ENCODE assay signal across 16 cellular contexts in the genomic region with DNA sequence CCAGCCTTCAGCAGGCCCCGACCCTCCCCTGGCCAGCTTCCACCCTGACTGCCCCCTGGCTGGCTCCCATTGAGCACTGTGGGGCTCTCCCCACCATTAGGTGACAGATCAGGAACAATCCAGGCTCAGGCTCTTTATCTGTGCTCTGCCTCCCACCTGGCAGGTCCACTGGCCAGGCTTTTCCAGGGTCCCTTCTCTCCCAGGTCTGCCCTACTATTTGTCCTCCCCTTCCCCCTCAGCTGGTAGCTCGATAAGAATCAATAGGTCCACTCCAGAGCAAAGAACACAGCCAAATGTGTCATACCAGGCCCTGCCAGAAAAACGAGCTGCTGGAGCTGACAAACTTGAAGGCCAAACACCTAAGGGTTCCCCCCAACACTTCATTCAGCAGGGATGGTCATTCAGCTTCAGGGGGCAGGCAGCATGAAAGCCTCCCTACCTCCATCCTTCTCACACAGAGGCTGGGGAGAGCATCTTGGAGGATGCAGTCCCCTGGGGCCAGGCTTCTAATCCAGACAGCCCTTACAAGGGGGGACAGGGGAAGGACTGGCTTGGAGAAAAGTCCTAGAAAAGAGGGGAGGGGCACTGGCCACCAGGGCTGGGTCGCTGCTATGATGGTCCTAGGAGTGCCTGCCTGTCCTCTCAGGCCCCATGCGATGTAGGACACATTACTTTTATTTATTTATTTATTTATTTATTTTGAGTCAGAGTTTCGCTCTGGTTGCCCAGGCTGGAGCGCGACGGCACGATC. TPM values are rescaled to one million over a fixed set of nuclear protein-coding genes. Genes with fewer than 3 reads are reported as not detected.
A peak's percentile ranks its signal among the peaks of the same experiment; 100 is the strongest.
DNase-seq lines count a peak whose midpoint lies in the region; ATAC-seq, FAIRE-seq and TF ChIP-seq lines count a peak whose summit lies in the region.
"Had no signal": no experiment of that assay in that cellular context is flagged by ENCODE, and none has a peak within 500 bp of the region (broad histone marks: within the 10 kb centered on the region; RNA-seq: fewer than 3 reads in every experiment).

No MANE protein-coding gene starts in this region.

- peaks cover 24% of the 10 kb centered on the region for H3K27me3 Mint-ChIP-seq in neural crest cell (ENCODE audit: low read depth)
- peaks cover 11% of the 10 kb centered on the region for H3K27me3 Mint-ChIP-seq in activated T-cell treated with anti-CD3 and anti-CD28 coated beads, Interleukin-2, amount 50 U/mL, for 72 hours (ENCODE audit: low read depth)
- H3K27me3 Mint-ChIP-seq in activated naive CD4-positive, alpha-beta T cell treated with anti-CD3 and anti-CD28 coated beads for 36 hours (ENCODE audit: low read depth): no peaks in the 10 kb centered on the region
- H3K27me3 Mint-ChIP-seq: activated naive CD8-positive, alpha-beta T cell treated with anti-CD3 and anti-CD28 coated beads for 36 hours had no signal

- H2BK5ac ChIP-seq in H1 (ENCODE audit: low read depth, low read length): peak overlapping the region; percentile 99; the same call in 1 of the 2 replicates

- peak overlapping the region; percentile 80 for H2BK20ac ChIP-seq in H1 (ENCODE audit: low read length)

- CTCF ChIA-PET in H1 (lab: Charles Lee; ENCODE audit: partially characterized antibody): interaction anchor here (0.8 to 16.1 kb wide), 12 partner anchors 9 to 68 kb away, joined by 3 to 314 read pairs (median 5); partner anchors contain the start of gene KRT8
- CTCF ChIA-PET in activated naive CD4-positive, alpha-beta T cell treated with anti-CD3 and anti-CD28 coated beads for 36 hours (lab: Charles Lee): interaction anchor here (0.9 to 1.5 kb wide), 4 partner anchors 24 to 67 kb away, joined by 3 to 8 read pairs (median 4); no protein-coding TSS in a partner anchor

- no peak overlapping the region; the same call in 1 of the 2 replicates for H4K8ac ChIP-seq in H1 (ENCODE audit: extremely low read depth, insufficient read depth, low read length)

- no peak for TF ChIP-seq POLR2A in H1 (IDR thresholded peaks at IDR 0.05; ENCODE audit: control extremely low read depth in 1 of 2, low read depth in 2 of 2, low read length in 2 of 2)

- peak overlapping the region; percentile 9 for H3K56ac ChIP-seq in H1 (replicated peaks; ENCODE audit: insufficient read length, low read depth, low read length)

- peak overlapping the region; percentile 96 for H3K18ac ChIP-seq in H1 (ENCODE audit: extremely low read depth, low read length)

- H3K36me3 ChIP-seq in NT2/D1 (ENCODE audit: insufficient read depth, insufficient read length, low read length) (peaks cover 26% of the 10 kb centered on the region), H1 (ENCODE audit: control insufficient read depth in 2 of 4, insufficient read depth in 4 of 4, low read length in 3 of 4) (peaks cover 15 to 19% (median 17%) of the 10 kb centered on the region in 4 experiments), psoas muscle (ENCODE audit: insufficient read depth in 1 of 2, low read depth in 1 of 2) (no peaks in the 10 kb centered on the region)
- H3K36me3 ChIP-seq: gastrocnemius medialis had no signal

- TF ChIP-seq RAD21 in H1 (IDR thresholded peaks at IDR 0.05 in 1 of 2, conservative IDR thresholded peaks at IDR 0.05 in 1 of 2; ENCODE audit: low read depth in 2 of 2, low read length in 2 of 2): no peak

- peak overlapping the region; percentile 85 for H2BK120ac ChIP-seq in H1 (replicated peaks; ENCODE audit: low read depth, low read length)

- no peaks in the 10 kb centered on the region for H3K27me3 ChIP-seq in NT2/D1 (ENCODE audit: insufficient read depth, insufficient read length)
- H3K27me3 ChIP-seq in H1 (replicated peaks in 1 of 4; ENCODE audit: control insufficient read depth in 3 of 4, extremely low read depth in 1 of 4, insufficient read depth in 3 of 4, low read length in 3 of 4): no peaks in the 10 kb centered on the region
- peaks cover 0 to 60% (median 7%) of the 10 kb centered on the region in 3 donors for H3K27me3 ChIP-seq in psoas muscle (ENCODE audit: insufficient read depth in 3 of 3, low read length in 2 of 3)

- H4K91ac ChIP-seq in H1 (replicated peaks; ENCODE audit: insufficient read length, low read length): peak overlapping the region; percentile 67

- intact Hi-C loops in psoas muscle (cut with DNase I): no loop called here
- intact Hi-C loops in activated naive CD4-positive, alpha-beta T cell treated with anti-CD3 and anti-CD28 coated beads for 36 hours (cut with micrococcal nuclease): no loop called here

- no peak overlapping the region for H2AFZ ChIP-seq in H1 (ENCODE audit: low read length)

- H3K36me3 Mint-ChIP-seq in neural crest cell (ENCODE audit: low read depth): no peaks in the 10 kb centered on the region
- no peaks in the 10 kb centered on the region for H3K36me3 Mint-ChIP-seq in activated T-cell treated with anti-CD3 and anti-CD28 coated beads, Interleukin-2, amount 50 U/mL, for 72 hours (ENCODE audit: insufficient read depth in 2 of 2)
- H3K36me3 Mint-ChIP-seq in activated naive CD4-positive, alpha-beta T cell treated with anti-CD3 and anti-CD28 coated beads for 36 hours (ENCODE audit: low read depth): no peaks in the 10 kb centered on the region
- H3K36me3 Mint-ChIP-seq: activated CD8-positive, alpha-beta memory T cell treated with anti-CD3 and anti-CD28 coated beads, Interleukin-2, amount 10 ng/mL, durations not matched to agents 7 days and 5 days; activated naive CD8-positive, alpha-beta T cell treated with anti-CD3 and anti-CD28 coated beads for 36 hours had no signal

- no peak overlapping the region for H3K14ac ChIP-seq in H1 (ENCODE audit: insufficient read length)

- H3K27ac ChIP-seq in H1 (ENCODE audit: low read depth, low read length): 0 out of 2 replicates have a peak overlapping the region, but pooled peaks have one; percentile 56
- H3K27ac ChIP-seq in psoas muscle: no peak overlapping the region
- H3K27ac ChIP-seq: dorsolateral prefrontal cortex, gastrocnemius medialis had no signal

- POLR2A ChIA-PET in H1 (lab: Charles Lee; ENCODE audit: partially characterized antibody): interaction anchor here (1.1 to 9.8 kb wide), 14 partner anchors 10 to 82 kb away, joined by 3 to 297 read pairs (median 16); partner anchors contain the start of genes EIF4B and KRT8

- H3K79me2 ChIP-seq in H1 (ENCODE audit: control insufficient read depth in 1 of 2, insufficient read depth in 2 of 2, low read length in 2 of 2): peaks cover 7 to 22% of the 10 kb centered on the region in 2 experiments

- ATAC-seq in psoas muscle (no peak), HG02970 (IDR thresholded peaks at IDR 0.05; ENCODE audit: low FRiP score, unreplicated experiment) (no peak)
- no peak for ATAC-seq in activated T-cell treated with anti-CD3 and anti-CD28 coated beads, Interleukin-2, amount 50 U/mL, for 72 hours (replicated peaks in 1 of 2)
- ATAC-seq: activated CD8-positive, alpha-beta memory T cell treated with anti-CD3 and anti-CD28 coated beads, Interleukin-2, amount 10 ng/mL, durations not matched to agents 7 days and 5 days; gastrocnemius medialis had no signal

- peak overlapping the region; percentile 99 for H2BK12ac ChIP-seq in H1 (ENCODE audit: low read depth, low read length)

- peak overlapping the region; percentile 57 for H4K5ac ChIP-seq in H1 (ENCODE audit: insufficient read length, low read depth, low read length)

- no peak overlapping the region for H3K23ac ChIP-seq in H1 (ENCODE audit: insufficient read length)

- WGBS in H1 (ENCODE audit: extremely low coverage in 1 of 2, insufficient coverage in 1 of 2, insufficient read length in 1 of 2, insufficient replicate concordance in 2 of 2, low coverage in 1 of 2, low lambda C conversion rate in 2 of 2, missing lambda C conversion rate in 1 of 2), 2 experiments: 70% methylated on average over 10 of the region's 10 CpGs; no CpG with 5 or more reads in 1 of the 2 experiments
- WGBS in psoas muscle, 3 donors: 79 to 80% (median 79%) methylated on average over 10 of the region's 10 CpGs

- H3K27ac Mint-ChIP-seq in neural crest cell (ENCODE audit: unreplicated experiment): no peak overlapping the region
- no peak overlapping the region for H3K27ac Mint-ChIP-seq in activated T-cell treated with anti-CD3 and anti-CD28 coated beads, Interleukin-2, amount 50 U/mL, for 72 hours
- H3K27ac Mint-ChIP-seq in activated naive CD4-positive, alpha-beta T cell treated with anti-CD3 and anti-CD28 coated beads for 36 hours: no peak overlapping the region
- H3K27ac Mint-ChIP-seq: activated CD8-positive, alpha-beta memory T cell treated with anti-CD3 and anti-CD28 coated beads, Interleukin-2, amount 10 ng/mL, durations not matched to agents 7 days and 5 days; activated naive CD8-positive, alpha-beta T cell treated with anti-CD3 and anti-CD28 coated beads for 36 hours had no signal

- H3K4me2 ChIP-seq in H1 (ENCODE audit: insufficient read depth in 1 of 2, low read depth in 2 of 2, low read length in 2 of 2): peak overlapping the region; percentile 37 to 90

- no peak for FAIRE-seq in H1 (lab: Jason Lieb, UNC)
- FAIRE-seq: TTC549 had no signal

- 0 out of 2 replicates have a peak overlapping the region, but pooled peaks have one; percentile 98 for H2BK15ac ChIP-seq in H1 (ENCODE audit: low read length)

- no peak for TF ChIP-seq EP300 in H1 (IDR thresholded peaks at IDR 0.05; ENCODE audit: borderline replicate concordance in 1 of 2, low read depth in 2 of 2, low read length in 2 of 2)

- no peaks in the 10 kb centered on the region for H3K9me3 Mint-ChIP-seq in neural crest cell
- H3K9me3 Mint-ChIP-seq in activated T-cell treated with anti-CD3 and anti-CD28 coated beads, Interleukin-2, amount 50 U/mL, for 72 hours: no peaks in the 10 kb centered on the region
- no peaks in the 10 kb centered on the region for H3K9me3 Mint-ChIP-seq in activated naive CD4-positive, alpha-beta T cell treated with anti-CD3 and anti-CD28 coated beads for 36 hours
- H3K9me3 Mint-ChIP-seq: activated naive CD8-positive, alpha-beta T cell treated with anti-CD3 and anti-CD28 coated beads for 36 hours had no signal

- H3K9me3 ChIP-seq in NT2/D1 (ENCODE audit: insufficient read depth, low read length): no peaks in the 10 kb centered on the region
- no peaks in the 10 kb centered on the region for H3K9me3 ChIP-seq in H1 (ENCODE audit: insufficient read depth in 2 of 2, low read depth in 1 of 2, low read length in 1 of 2)
- H3K9me3 ChIP-seq in psoas muscle: no peaks in the 10 kb centered on the region
- H3K9me3 ChIP-seq: gastrocnemius medialis had no signal

- TF ChIP-seq CTCF in H1 (IDR thresholded peaks at IDR 0.05; ENCODE audit: control extremely low read depth in 1 of 3, insufficient read depth in 1 of 3, low read depth in 1 of 3, low read length in 3 of 3) (no peak), neural crest cell (conservative IDR thresholded peaks at IDR 0.05) (no peak), psoas muscle (IDR thresholded peaks at IDR 0.05) (no peak)

- H3K4me3 ChIP-seq in NT2/D1 (ENCODE audit: insufficient read length, low read depth) (peak overlapping the region; percentile 3), H1 (ENCODE audit: extremely low read depth in 1 of 4, insufficient read depth in 2 of 4, low read depth in 3 of 4, low read length in 4 of 4) (peak overlapping the region in 1 of 4 experiments; percentile 21; a peak in 2 of 8 replicates), psoas muscle (no peak overlapping the region)
- H3K4me3 ChIP-seq: dorsolateral prefrontal cortex, gastrocnemius medialis had no signal

- DNase-seq in EH (ENCODE audit: low read depth) (peak; percentile 51), NT2/D1 (ENCODE audit: low read depth, low spot score) (no peak), H1 (ENCODE audit: low read depth in 1 of 2, low spot score in 2 of 2) (no peak), neural crest cell (ENCODE audit: low read depth, low spot score) (no peak), psoas muscle (no peak)
- DNase-seq in activated T-cell treated with anti-CD3 and anti-CD28 coated beads, Interleukin-2, amount 50 U/mL, for 72 hours: no peak
- DNase-seq in activated naive CD4-positive, alpha-beta T cell treated with anti-CD3 and anti-CD28 coated beads for 36 hours: no peak
- DNase-seq: activated CD8-positive, alpha-beta memory T cell treated with anti-CD3 and anti-CD28 coated beads, Interleukin-2, amount 10 ng/mL, durations not matched to agents 7 days and 5 days; activated naive CD8-positive, alpha-beta T cell treated with anti-CD3 and anti-CD28 coated beads for 36 hours; AML-193; dorsolateral prefrontal cortex; gastrocnemius medialis; NCI-H345; stimulated activated CD4-positive, alpha-beta T cell treated with anti-CD3 and anti-CD28 coated beads, Interleukin-15, amount 100 ng/mL, for 24 hours had no signal

- peak overlapping the region; percentile 76 for H3K9ac ChIP-seq in NT2/D1 (ENCODE audit: insufficient read length, low read depth)
- H3K9ac ChIP-seq in H1 (replicated peaks in 1 of 4; ENCODE audit: extremely low read depth in 1 of 4, low read depth in 3 of 4, low read length in 3 of 4): no peak overlapping the region

- H3K23me2 ChIP-seq in H1 (ENCODE audit: low read depth, low read length): peaks cover 12% of the 10 kb centered on the region

- H4K20me1 ChIP-seq in H1 (replicated peaks in 1 of 2; ENCODE audit: control insufficient read depth in 1 of 2, insufficient read depth in 2 of 2, low read length in 2 of 2): peaks cover 7 to 16% of the 10 kb centered on the region in 2 experiments

- peak overlapping the region; percentile 71 for H3K4ac ChIP-seq in H1 (replicated peaks; ENCODE audit: insufficient read length, low read depth, low read length)

- H2AK5ac ChIP-seq in H1 (ENCODE audit: low read depth, low read length): peak overlapping the region; percentile 100

- H3K4me1 Mint-ChIP-seq in neural crest cell: peaks cover 23% of the 10 kb centered on the region
- peaks cover 11% of the 10 kb centered on the region for H3K4me1 Mint-ChIP-seq in activated T-cell treated with anti-CD3 and anti-CD28 coated beads, Interleukin-2, amount 50 U/mL, for 72 hours (ENCODE audit: low read depth)
- peaks cover 3% of the 10 kb centered on the region for H3K4me1 Mint-ChIP-seq in activated naive CD4-positive, alpha-beta T cell treated with anti-CD3 and anti-CD28 coated beads for 36 hours (ENCODE audit: low read depth)

- peaks cover 12% of the 10 kb centered on the region for H3K79me1 ChIP-seq in H1 (ENCODE audit: low read depth, low read length)

- H3K4me3 Mint-ChIP-seq in neural crest cell: peak overlapping the region; percentile 7
- no peak overlapping the region for H3K4me3 Mint-ChIP-seq in activated T-cell treated with anti-CD3 and anti-CD28 coated beads, Interleukin-2, amount 50 U/mL, for 72 hours
- H3K4me3 Mint-ChIP-seq in activated naive CD4-positive, alpha-beta T cell treated with anti-CD3 and anti-CD28 coated beads for 36 hours: no peak overlapping the region

- H3K4me1 ChIP-seq in NT2/D1 (ENCODE audit: insufficient read depth, insufficient read length) (peaks cover 48% of the 10 kb centered on the region), H1 (replicated peaks in 1 of 4; ENCODE audit: control insufficient read depth in 3 of 4, insufficient read depth in 4 of 4, low read length in 3 of 4) (peaks cover 18 to 39% (median 33%) of the 10 kb centered on the region in 4 experiments), psoas muscle (no peaks in the 10 kb centered on the region)
- H3K4me1 ChIP-seq: gastrocnemius medialis had no signal

RNA-seq across cellular contexts. Expression of gene KRT18, which starts 1.9 kb away (rescaled TPM):
- 375 and 391 TPM in 2 replicates for total RNA-seq in H1 (2021; fragmentation: NEBNext Ultra II Directional; extraction: Animal tissue kit (Norgen Biotek cat#: 25700))
- polyA plus RNA-seq in H1 (2011; rRNA removed) (236 and 263 TPM in 2 replicates), psoas muscle (1 to 10 TPM in 2 of 3 donors, under 1 TPM in 1; 0.39 to 1.6 (median 1.3) TPM)
- polyA plus RNA-seq in H1 (2011; cell fraction: cytosol; rRNA removed): 320 TPM
- 356 TPM for polyA plus RNA-seq in H1 (2011; cell fraction: nucleus; rRNA removed)
- 381 to 481 TPM (median 444 TPM) in 4 replicates for polyA plus RNA-seq in H1 (2012, experiment 1 of 2)
- 459 TPM for polyA plus RNA-seq in H1 (2012, experiment 2 of 2)
- polyA plus RNA-seq in H1 (2013, experiment 1 of 2): 314 TPM
- polyA plus RNA-seq in H1 (2013, experiment 2 of 2): 311 TPM
- 184 and 221 TPM in 2 replicates for polyA minus RNA-seq in H1 (2011; rRNA and poly(A)+ RNA removed)
- polyA minus RNA-seq in H1 (2011; cell fraction: cytosol; rRNA and poly(A)+ RNA removed): 173 TPM
- 115 TPM for polyA minus RNA-seq in H1 (2011; cell fraction: nucleus; rRNA and poly(A)+ RNA removed)
- total RNA-seq in neural crest cell (6.4 and 6.9 TPM in 2 replicates), psoas muscle (1 to 10 TPM in 3 of 4 donors, under 1 TPM in 1; 0.99 to 1.7 (median 1.4) TPM)
- 1 to 10 TPM; 3.3 to 5.1 TPM for total RNA-seq in activated T-cell treated with anti-CD3 and anti-CD28 coated beads, Interleukin-2, amount 50 U/mL, for 72 hours
- 1 to 10 TPM; 7.5 to 7.9 TPM for total RNA-seq in activated naive CD4-positive, alpha-beta T cell treated with anti-CD3 and anti-CD28 coated beads for 36 hours

RNA-seq across cellular contexts. Expression of gene KRT8, which starts 42.1 kb away (rescaled TPM):
- total RNA-seq in H1 (2021; fragmentation: NEBNext Ultra II Directional; extraction: Animal tissue kit (Norgen Biotek cat#: 25700)): 283 and 290 TPM in 2 replicates
- 280 and 311 TPM in 2 replicates for polyA plus RNA-seq in H1 (2011; rRNA removed)
- 279 TPM for polyA plus RNA-seq in H1 (2011; cell fraction: cytosol; rRNA removed)
- polyA plus RNA-seq in H1 (2011; cell fraction: nucleus; rRNA removed): 247 TPM
- 299 to 366 TPM (median 352 TPM) in 4 replicates for polyA plus RNA-seq in H1 (2012, experiment 1 of 2)
- 463 TPM for polyA plus RNA-seq in H1 (2012, experiment 2 of 2)
- 311 TPM for polyA plus RNA-seq in H1 (2013, experiment 1 of 2)
- polyA plus RNA-seq in H1 (2013, experiment 2 of 2): 291 TPM
- polyA minus RNA-seq in H1 (2011; rRNA and poly(A)+ RNA removed): 235 and 239 TPM in 2 replicates
- 185 TPM for polyA minus RNA-seq in H1 (2011; cell fraction: cytosol; rRNA and poly(A)+ RNA removed)
- 128 TPM for polyA minus RNA-seq in H1 (2011; cell fraction: nucleus; rRNA and poly(A)+ RNA removed)
- 8.3 and 10.3 TPM in 2 replicates for total RNA-seq in neural crest cell
- 1 to 10 TPM in 1 of 4 donors, under 1 TPM in 3; 0.54 to 1.3 (median 0.75) TPM for total RNA-seq in psoas muscle
- 1 to 10 TPM in 2 of 3 donors, under 1 TPM in 1; 0.59 to 1.2 (median 1.2) TPM for polyA plus RNA-seq in psoas muscle
- total RNA-seq in activated T-cell treated with anti-CD3 and anti-CD28 coated beads, Interleukin-2, amount 50 U/mL, for 72 hours: under 1 TPM; 0.65 TPM
- under 1 TPM; 0.24 to 0.40 TPM for total RNA-seq in activated naive CD4-positive, alpha-beta T cell treated with anti-CD3 and anti-CD28 coated beads for 36 hours

RNA-seq across cellular contexts. Expression of gene EIF4B, which starts 59.3 kb away (rescaled TPM):
- 811 and 816 TPM in 2 replicates for total RNA-seq in H1 (2021; fragmentation: NEBNext Ultra II Directional; extraction: Animal tissue kit (Norgen Biotek cat#: 25700))
- polyA plus RNA-seq in H1 (2011; rRNA removed) (269 and 307 TPM in 2 replicates), psoas muscle (100 to 1,000 TPM; 150 to 304 (median 207) TPM)
- 530 TPM for polyA plus RNA-seq in H1 (2011; cell fraction: cytosol; rRNA removed)
- 680 TPM for polyA plus RNA-seq in H1 (2011; cell fraction: nucleus; rRNA removed)
- 514 to 624 TPM (median 554 TPM) in 4 replicates for polyA plus RNA-seq in H1 (2012, experiment 1 of 2)
- polyA plus RNA-seq in H1 (2012, experiment 2 of 2): 45.7 TPM
- polyA plus RNA-seq in H1 (2013, experiment 1 of 2): 453 TPM
- polyA plus RNA-seq in H1 (2013, experiment 2 of 2): 431 TPM
- polyA minus RNA-seq in H1 (2011; rRNA and poly(A)+ RNA removed): 939 and 1,134 TPM in 2 replicates
- 559 TPM for polyA minus RNA-seq in H1 (2011; cell fraction: cytosol; rRNA and poly(A)+ RNA removed)
- polyA minus RNA-seq in H1 (2011; cell fraction: nucleus; rRNA and poly(A)+ RNA removed): 516 TPM
- total RNA-seq in neural crest cell (514 and 527 TPM in 2 replicates), psoas muscle (100 to 1,000 TPM; 565 to 669 (median 617) TPM)
- total RNA-seq in activated T-cell treated with anti-CD3 and anti-CD28 coated beads, Interleukin-2, amount 50 U/mL, for 72 hours: 100 to 1,000 TPM; 622 to 633 TPM
- total RNA-seq in activated naive CD4-positive, alpha-beta T cell treated with anti-CD3 and anti-CD28 coated beads for 36 hours: 100 to 1,000 TPM; 813 to 821 TPM

Comparison
In these comparisons a context has a peak if more than half of its experiments do, and no peak if none do; other contexts are left out.
1. RNA of gene KRT18, which starts 1.9 kb away (total RNA-seq): 375 to 391 TPM in H1; 7.5 to 7.9 TPM in activated naive CD4-positive, alpha-beta T cell treated with anti-CD3 and anti-CD28 coated beads for 36 hours, 6.4 to 6.9 TPM in neural crest cell, 3.3 to 5.1 TPM in activated T-cell treated with anti-CD3 and anti-CD28 coated beads, Interleukin-2, amount 50 U/mL, for 72 hours and 0.99 to 1.7 TPM in psoas muscle; every median in the first group is over 10 times any median in the second.
2. RNA of gene KRT8, which starts 42.1 kb away (total RNA-seq): 283 to 290 TPM in H1; 8.3 to 10.3 TPM in neural crest cell, 0.54 to 1.3 TPM in psoas muscle, 0.65 TPM in activated T-cell treated with anti-CD3 and anti-CD28 coated beads, Interleukin-2, amount 50 U/mL, for 72 hours and 0.24 to 0.40 TPM in activated naive CD4-positive, alpha-beta T cell treated with anti-CD3 and anti-CD28 coated beads for 36 hours; every median in the first group is over 10 times any median in the second.